In the genomic region with DNA sequence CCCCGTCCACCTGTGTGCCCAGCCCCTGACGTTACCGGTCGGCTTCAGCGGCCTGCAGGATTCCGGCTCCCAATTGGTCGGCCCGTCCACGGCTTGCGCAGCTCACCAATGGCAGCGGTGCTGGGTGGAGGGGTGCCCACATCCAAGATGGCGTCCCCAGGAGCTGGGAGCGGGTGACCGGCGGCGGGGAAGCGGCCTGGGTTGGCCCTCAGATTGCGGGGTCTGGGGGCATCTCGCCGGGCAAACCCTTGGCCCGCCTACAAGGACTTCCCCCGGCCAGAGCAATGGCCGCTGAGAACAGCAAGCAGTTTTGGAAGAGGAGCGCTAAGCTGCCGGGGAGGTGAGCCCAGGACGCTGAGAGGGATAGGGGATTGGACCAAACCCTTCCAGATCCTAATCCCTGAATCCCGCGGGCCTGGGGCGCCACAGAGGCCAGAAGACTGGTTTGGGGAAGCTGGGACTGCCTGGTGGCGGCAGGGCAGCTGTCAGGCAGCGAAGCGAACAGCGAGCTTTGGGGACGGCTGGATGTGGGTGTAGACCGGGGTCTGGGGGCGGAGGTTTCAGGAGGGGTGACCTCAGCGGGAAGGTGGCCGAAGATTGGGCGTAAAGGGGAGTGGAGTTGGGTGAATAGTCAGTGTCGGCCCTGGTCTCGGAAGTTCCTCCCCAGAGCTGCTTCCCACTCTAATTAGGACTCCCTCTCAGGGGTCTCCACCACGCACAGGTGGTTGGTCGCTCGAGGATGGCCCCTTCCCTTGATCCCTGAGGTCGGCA, we compare ENCODE assay signal across 1 cellular context.
A peak's percentile ranks its signal among the peaks of the same experiment; 100 is the strongest.
TF ChIP-seq lines count a peak whose summit lies in the region.

A gene with protein sequence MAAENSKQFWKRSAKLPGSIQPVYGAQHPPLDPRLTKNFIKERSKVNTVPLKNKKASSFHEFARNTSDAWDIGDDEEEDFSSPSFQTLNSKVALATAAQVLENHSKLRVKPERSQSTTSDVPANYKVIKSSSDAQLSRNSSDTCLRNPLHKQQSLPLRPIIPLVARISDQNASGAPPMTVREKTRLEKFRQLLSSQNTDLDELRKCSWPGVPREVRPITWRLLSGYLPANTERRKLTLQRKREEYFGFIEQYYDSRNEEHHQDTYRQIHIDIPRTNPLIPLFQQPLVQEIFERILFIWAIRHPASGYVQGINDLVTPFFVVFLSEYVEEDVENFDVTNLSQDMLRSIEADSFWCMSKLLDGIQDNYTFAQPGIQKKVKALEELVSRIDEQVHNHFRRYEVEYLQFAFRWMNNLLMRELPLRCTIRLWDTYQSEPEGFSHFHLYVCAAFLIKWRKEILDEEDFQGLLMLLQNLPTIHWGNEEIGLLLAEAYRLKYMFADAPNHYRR (plus strand): TSS at position 139 of the 771 bp plus-strand sequence. CDS start 146 bp downstream, at position 285.
Gene TMEM217 (minus strand): TSS at position 511 of the 771 bp plus-strand sequence. CDS start 39,114 bp downstream, outside the sequence.

TF ChIP-seq in WTC11, 78 proteins besides CTCF, POLR2A, EP300 and RAD21 (continued from another document and continues in another):
- no peak for TF ChIP-seq IRF1 (CRISPR knock-in tag; IDR thresholded peaks at IDR 0.05)
- TF ChIP-seq CBFB (CRISPR knock-in tag; IDR thresholded peaks at IDR 0.05; ENCODE audit: low read depth) = no peak; the same call in 1 of the 2 replicates
- TF ChIP-seq ZNF138 (CRISPR knock-in tag; conservative IDR thresholded peaks at IDR 0.05) = no peak
- TF ChIP-seq ZNF232 (CRISPR knock-in tag; IDR thresholded peaks at IDR 0.05) = no peak
- peak; percentile 80 for TF ChIP-seq GABPB1 (CRISPR knock-in tag; IDR thresholded peaks at IDR 0.05)
- TF ChIP-seq ATF1 (CRISPR knock-in tag; IDR thresholded peaks at IDR 0.05) = no peak
- no peak; the same call in 1 of the 2 replicates for TF ChIP-seq TEAD1 (CRISPR knock-in tag; IDR thresholded peaks at IDR 0.05)
- TF ChIP-seq ZNF263 (CRISPR knock-in tag; IDR thresholded peaks at IDR 0.05; ENCODE audit: low read depth) = no peak
- TF ChIP-seq SMAD3 (CRISPR knock-in tag; IDR thresholded peaks at IDR 0.05; ENCODE audit: borderline replicate concordance) = no peak
- TF ChIP-seq, protein P1, sequence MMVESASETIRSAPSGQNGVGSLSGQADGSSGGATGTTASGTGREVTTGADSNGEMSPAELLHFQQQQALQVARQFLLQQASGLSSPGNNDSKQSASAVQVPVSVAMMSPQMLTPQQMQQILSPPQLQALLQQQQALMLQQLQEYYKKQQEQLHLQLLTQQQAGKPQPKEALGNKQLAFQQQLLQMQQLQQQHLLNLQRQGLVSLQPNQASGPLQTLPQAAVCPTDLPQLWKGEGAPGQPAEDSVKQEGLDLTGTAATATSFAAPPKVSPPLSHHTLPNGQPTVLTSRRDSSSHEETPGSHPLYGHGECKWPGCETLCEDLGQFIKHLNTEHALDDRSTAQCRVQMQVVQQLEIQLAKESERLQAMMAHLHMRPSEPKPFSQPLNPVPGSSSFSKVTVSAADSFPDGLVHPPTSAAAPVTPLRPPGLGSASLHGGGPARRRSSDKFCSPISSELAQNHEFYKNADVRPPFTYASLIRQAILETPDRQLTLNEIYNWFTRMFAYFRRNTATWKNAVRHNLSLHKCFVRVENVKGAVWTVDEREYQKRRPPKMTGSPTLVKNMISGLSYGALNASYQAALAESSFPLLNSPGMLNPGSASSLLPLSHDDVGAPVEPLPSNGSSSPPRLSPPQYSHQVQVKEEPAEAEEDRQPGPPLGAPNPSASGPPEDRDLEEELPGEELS (CRISPR knock-in tag; IDR thresholded peaks at IDR 0.05) = peak; percentile 62; the same call in 1 of the 2 replicates
- peak; percentile 95 for TF ChIP-seq SP1 (CRISPR knock-in tag; conservative IDR thresholded peaks at IDR 0.05)
- no peak for TF ChIP-seq ATF3 (CRISPR knock-in tag; conservative IDR thresholded peaks at IDR 0.05)
- no peak for TF ChIP-seq MXD4 (CRISPR knock-in tag; IDR thresholded peaks at IDR 0.05; ENCODE audit: borderline replicate concordance)
- TF ChIP-seq, protein P2, sequence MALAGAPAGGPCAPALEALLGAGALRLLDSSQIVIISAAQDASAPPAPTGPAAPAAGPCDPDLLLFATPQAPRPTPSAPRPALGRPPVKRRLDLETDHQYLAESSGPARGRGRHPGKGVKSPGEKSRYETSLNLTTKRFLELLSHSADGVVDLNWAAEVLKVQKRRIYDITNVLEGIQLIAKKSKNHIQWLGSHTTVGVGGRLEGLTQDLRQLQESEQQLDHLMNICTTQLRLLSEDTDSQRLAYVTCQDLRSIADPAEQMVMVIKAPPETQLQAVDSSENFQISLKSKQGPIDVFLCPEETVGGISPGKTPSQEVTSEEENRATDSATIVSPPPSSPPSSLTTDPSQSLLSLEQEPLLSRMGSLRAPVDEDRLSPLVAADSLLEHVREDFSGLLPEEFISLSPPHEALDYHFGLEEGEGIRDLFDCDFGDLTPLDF (CRISPR knock-in tag; IDR thresholded peaks at IDR 0.05) = no peak
- TF ChIP-seq, protein P3, sequence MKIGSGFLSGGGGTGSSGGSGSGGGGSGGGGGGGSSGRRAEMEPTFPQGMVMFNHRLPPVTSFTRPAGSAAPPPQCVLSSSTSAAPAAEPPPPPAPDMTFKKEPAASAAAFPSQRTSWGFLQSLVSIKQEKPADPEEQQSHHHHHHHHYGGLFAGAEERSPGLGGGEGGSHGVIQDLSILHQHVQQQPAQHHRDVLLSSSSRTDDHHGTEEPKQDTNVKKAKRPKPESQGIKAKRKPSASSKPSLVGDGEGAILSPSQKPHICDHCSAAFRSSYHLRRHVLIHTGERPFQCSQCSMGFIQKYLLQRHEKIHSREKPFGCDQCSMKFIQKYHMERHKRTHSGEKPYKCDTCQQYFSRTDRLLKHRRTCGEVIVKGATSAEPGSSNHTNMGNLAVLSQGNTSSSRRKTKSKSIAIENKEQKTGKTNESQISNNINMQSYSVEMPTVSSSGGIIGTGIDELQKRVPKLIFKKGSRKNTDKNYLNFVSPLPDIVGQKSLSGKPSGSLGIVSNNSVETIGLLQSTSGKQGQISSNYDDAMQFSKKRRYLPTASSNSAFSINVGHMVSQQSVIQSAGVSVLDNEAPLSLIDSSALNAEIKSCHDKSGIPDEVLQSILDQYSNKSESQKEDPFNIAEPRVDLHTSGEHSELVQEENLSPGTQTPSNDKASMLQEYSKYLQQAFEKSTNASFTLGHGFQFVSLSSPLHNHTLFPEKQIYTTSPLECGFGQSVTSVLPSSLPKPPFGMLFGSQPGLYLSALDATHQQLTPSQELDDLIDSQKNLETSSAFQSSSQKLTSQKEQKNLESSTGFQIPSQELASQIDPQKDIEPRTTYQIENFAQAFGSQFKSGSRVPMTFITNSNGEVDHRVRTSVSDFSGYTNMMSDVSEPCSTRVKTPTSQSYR (CRISPR knock-in tag; IDR thresholded peaks at IDR 0.05) = no peak
- no peak for TF ChIP-seq ZBTB43 (CRISPR knock-in tag; IDR thresholded peaks at IDR 0.05)
- no peak for TF ChIP-seq AR (CRISPR knock-in tag; IDR thresholded peaks at IDR 0.05)
- TF ChIP-seq ZMAT4 (CRISPR knock-in tag; IDR thresholded peaks at IDR 0.05) = no peak
- TF ChIP-seq USF1 (CRISPR knock-in tag; IDR thresholded peaks at IDR 0.05) = no peak
- TF ChIP-seq NFYB (CRISPR knock-in tag; conservative IDR thresholded peaks at IDR 0.05; ENCODE audit: low read depth) = peak; percentile 99
- no peak for TF ChIP-seq CREB1 (CRISPR knock-in tag; IDR thresholded peaks at IDR 0.05)
- no peak for TF ChIP-seq SOX15 (CRISPR knock-in tag; IDR thresholded peaks at IDR 0.05)
- no peak for TF ChIP-seq MYBL2 (CRISPR knock-in tag; IDR thresholded peaks at IDR 0.05)
- 0 out of 2 replicates have a peak, but pooled peaks have one; percentile 49 for TF ChIP-seq KAT7 (CRISPR knock-in tag; IDR thresholded peaks at IDR 0.05; ENCODE audit: borderline replicate concordance)
- TF ChIP-seq NR1H2 (CRISPR knock-in tag; IDR thresholded peaks at IDR 0.05) = no peak
- TF ChIP-seq ESRRA (CRISPR knock-in tag; IDR thresholded peaks at IDR 0.05; ENCODE audit: borderline replicate concordance) = no peak
- TF ChIP-seq MAX (CRISPR knock-in tag; IDR thresholded peaks at IDR 0.05) = peak; percentile 27; the same call in 1 of the 2 replicates
- peak; percentile 33; the same call in 1 of the 2 replicates for TF ChIP-seq FOXK1 (CRISPR knock-in tag; IDR thresholded peaks at IDR 0.05)
- TF ChIP-seq GRHL2 (CRISPR knock-in tag; IDR thresholded peaks at IDR 0.05; ENCODE audit: insufficient replicate concordance, severe bottlenecking) = no peak
- TF ChIP-seq, protein P4, sequence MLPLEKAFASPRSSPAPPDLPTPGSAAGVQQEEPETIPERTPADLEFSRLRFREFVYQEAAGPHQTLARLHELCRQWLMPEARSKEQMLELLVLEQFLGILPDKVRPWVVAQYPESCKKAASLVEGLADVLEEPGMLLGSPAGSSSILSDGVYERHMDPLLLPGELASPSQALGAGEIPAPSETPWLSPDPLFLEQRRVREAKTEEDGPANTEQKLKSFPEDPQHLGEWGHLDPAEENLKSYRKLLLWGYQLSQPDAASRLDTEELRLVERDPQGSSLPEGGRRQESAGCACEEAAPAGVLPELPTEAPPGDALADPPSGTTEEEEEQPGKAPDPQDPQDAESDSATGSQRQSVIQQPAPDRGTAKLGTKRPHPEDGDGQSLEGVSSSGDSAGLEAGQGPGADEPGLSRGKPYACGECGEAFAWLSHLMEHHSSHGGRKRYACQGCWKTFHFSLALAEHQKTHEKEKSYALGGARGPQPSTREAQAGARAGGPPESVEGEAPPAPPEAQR (CRISPR knock-in tag; IDR thresholded peaks at IDR 0.05) = no peak
- TF ChIP-seq JUN (CRISPR knock-in tag; IDR thresholded peaks at IDR 0.05) = no peak
- no peak for TF ChIP-seq ZNF425 (CRISPR knock-in tag; conservative IDR thresholded peaks at IDR 0.05)
- no peak for TF ChIP-seq SMAD4 (CRISPR knock-in tag; IDR thresholded peaks at IDR 0.05)
- no peak for TF ChIP-seq ELF4 (CRISPR knock-in tag; IDR thresholded peaks at IDR 0.05; ENCODE audit: low read depth)
- no peak for TF ChIP-seq PRRX2 (CRISPR knock-in tag; IDR thresholded peaks at IDR 0.05)
- TF ChIP-seq FOXP1 (CRISPR knock-in tag; IDR thresholded peaks at IDR 0.05; ENCODE audit: borderline replicate concordance) = no peak; the same call in 1 of the 2 replicates
